In the genomic region with DNA sequence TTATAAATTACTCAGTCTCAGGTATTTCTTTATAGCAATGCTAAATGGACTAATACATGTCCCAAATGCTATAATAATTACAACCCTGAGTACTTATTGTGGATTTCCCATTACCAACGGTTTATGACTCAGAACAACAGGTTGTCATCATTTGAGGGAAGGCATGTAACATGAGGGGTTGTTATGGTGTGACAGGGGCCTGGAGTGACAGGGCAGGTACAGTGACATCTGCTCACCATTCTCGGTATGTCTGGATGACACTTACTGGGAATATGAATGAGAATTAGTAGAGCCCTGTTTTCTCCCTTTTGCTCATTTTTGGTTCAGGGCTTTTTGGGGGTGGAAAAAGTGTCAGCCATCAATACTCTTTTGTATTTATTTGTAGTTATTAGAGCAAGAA, we compare ENCODE assay signal across 22 cellular contexts.
"Had no signal": no experiment of that assay in that cellular context is flagged by ENCODE, and none has a peak within 500 bp of the region (broad histone marks: within the 10 kb centered on the region; RNA-seq: fewer than 3 reads in every experiment).

No MANE protein-coding gene starts in this region.

- H3K36me3 Mint-ChIP-seq: activated CD4-positive, alpha-beta memory T cell treated with anti-CD3 and anti-CD28 coated beads for 36 hours; brain; T-cell had no signal

- H3K27me3 Mint-ChIP-seq: activated CD4-positive, alpha-beta memory T cell treated with anti-CD3 and anti-CD28 coated beads for 36 hours; activated naive CD8-positive, alpha-beta T cell had no signal

- FAIRE-seq: astrocyte, TTC549 had no signal

- ATAC-seq: T-cell had no signal

- DNase-seq: activated B cell treated with CpG ODN at 0.5 μM for 24 hours; activated CD4-positive, alpha-beta memory T cell treated with anti-CD3 and anti-CD28 coated beads for 36 hours; activated CD4-positive, alpha-beta T cell treated with anti-CD3 and anti-CD28 coated beads for 1 hour; activated CD4-positive, alpha-beta T cell treated with anti-CD3 and anti-CD28 coated beads, Interleukin-2, amount 10 ng/mL, durations not matched to agents 7 days and 5 days; activated CD8-positive, alpha-beta memory T cell treated with anti-CD3 and anti-CD28 coated beads for 24 hours; activated gamma-delta T cell; activated naive CD4-positive, alpha-beta T cell treated with anti-CD3 and anti-CD28 coated beads for 36 hours; activated T-cell treated with anti-CD3 and anti-CD28 coated beads, Interleukin-2, amount 50 U/mL, for 4 hours; Kasumi-1; NCI-H1048; NCI-H187 treated with DMSO at 0.1 percent for 48 hours; NCI-H510A treated with DMSO at 0.1 percent for 48 hours; PC-9; SHP77 treated with DMSO at 0.1 percent for 48 hours; T-cell; T-helper 2 cell; T1000 had no signal

- H3K27ac Mint-ChIP-seq: activated B cell treated with CpG ODN at 0.5 μM for 24 hours; activated CD4-positive, alpha-beta memory T cell treated with anti-CD3 and anti-CD28 coated beads for 36 hours; activated CD4-positive, alpha-beta T cell treated with anti-CD3 and anti-CD28 coated beads, Interleukin-2, amount 10 ng/mL, durations not matched to agents 7 days and 5 days; activated naive CD4-positive, alpha-beta T cell treated with anti-CD3 and anti-CD28 coated beads for 36 hours; activated naive CD8-positive, alpha-beta T cell; T-cell had no signal

- H3K9me3 Mint-ChIP-seq: activated B cell treated with CpG ODN at 0.5 μM for 24 hours; activated CD4-positive, alpha-beta memory T cell treated with anti-CD3 and anti-CD28 coated beads for 36 hours; activated CD4-positive, alpha-beta T cell treated with anti-CD3 and anti-CD28 coated beads, Interleukin-2, amount 10 ng/mL, durations not matched to agents 7 days and 5 days; activated naive CD4-positive, alpha-beta T cell treated with anti-CD3 and anti-CD28 coated beads for 36 hours; activated T-cell treated with anti-CD3 and anti-CD28 coated beads, Interleukin-2, amount 50 U/mL, for 4 hours; central memory CD8-positive, alpha-beta T cell; T-cell had no signal

- H3K4me3 Mint-ChIP-seq: activated B cell treated with CpG ODN at 0.5 μM for 24 hours; activated CD4-positive, alpha-beta memory T cell treated with anti-CD3 and anti-CD28 coated beads for 36 hours; activated CD4-positive, alpha-beta T cell treated with anti-CD3 and anti-CD28 coated beads, Interleukin-2, amount 10 ng/mL, durations not matched to agents 7 days and 5 days; activated naive CD4-positive, alpha-beta T cell treated with anti-CD3 and anti-CD28 coated beads for 36 hours; activated naive CD8-positive, alpha-beta T cell; activated T-cell treated with anti-CD3 and anti-CD28 coated beads, Interleukin-2, amount 50 U/mL, for 4 hours; brain; central memory CD8-positive, alpha-beta T cell; T-cell had no signal

- H3K4me1 Mint-ChIP-seq: activated B cell treated with CpG ODN at 0.5 μM for 24 hours; activated CD4-positive, alpha-beta T cell treated with anti-CD3 and anti-CD28 coated beads, Interleukin-2, amount 10 ng/mL, durations not matched to agents 7 days and 5 days; central memory CD8-positive, alpha-beta T cell; T-cell had no signal
